Comparison of ENCODE assay signal across 8 cellular contexts in the genomic region with DNA sequence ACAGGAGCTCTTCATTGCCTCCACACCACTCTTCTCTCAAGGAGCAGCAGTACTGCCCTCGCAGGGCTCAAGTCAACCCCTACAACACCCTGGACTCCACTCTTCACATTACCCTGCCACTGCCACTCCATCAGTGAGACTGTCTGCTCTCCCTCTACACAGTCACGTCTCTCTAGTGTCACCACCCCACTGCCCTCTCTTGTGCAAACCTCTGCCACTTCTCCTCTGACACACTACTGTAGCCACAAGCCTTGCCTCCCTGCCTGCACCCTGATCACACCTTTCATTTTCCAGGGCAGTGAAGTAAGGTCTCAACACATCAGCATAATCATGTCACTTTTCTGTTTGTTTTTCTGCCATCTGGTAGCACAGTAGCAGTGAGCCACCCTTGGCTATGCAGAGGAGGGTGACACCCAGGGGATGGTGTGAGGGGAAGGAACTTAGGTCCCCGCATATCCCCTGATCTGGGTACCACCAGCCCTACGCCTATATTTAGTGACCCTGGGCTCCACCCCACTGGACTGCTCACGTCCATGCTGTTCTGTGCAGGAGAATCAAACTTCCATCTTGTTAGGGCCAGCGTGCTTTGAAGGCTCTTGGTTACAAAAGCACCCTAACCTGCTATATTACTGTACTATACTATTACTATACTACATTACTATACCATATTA. TPM values are rescaled to one million over a fixed set of nuclear protein-coding genes. Genes with fewer than 3 reads are reported as not detected.
DNase-seq lines count a peak whose midpoint lies in the region; ATAC-seq, FAIRE-seq and TF ChIP-seq lines count a peak whose summit lies in the region.

No MANE protein-coding gene starts in this region.

- H3K9me3 ChIP-seq in RWPE2 (ENCODE audit: severe bottlenecking) (no peaks in the 10 kb centered on the region), endothelial cell of umbilical vein (replicated peaks; ENCODE audit: control insufficient read depth, insufficient read depth, low read length) (no peaks in the 10 kb centered on the region), skeletal muscle satellite cell (replicated peaks; ENCODE audit: low read length) (no peaks in the 10 kb centered on the region)

- H2AFZ ChIP-seq in endothelial cell of umbilical vein (ENCODE audit: low read depth, low read length) = no peak overlapping the region

- H3K27me3 ChIP-seq in RWPE2 (ENCODE audit: insufficient read depth, poor library complexity, severe bottlenecking) = no peaks in the 10 kb centered on the region
- no peaks in the 10 kb centered on the region for H3K27me3 ChIP-seq in endothelial cell of umbilical vein (ENCODE audit: control insufficient read depth in 2 of 2, insufficient read depth in 2 of 2, low read length in 2 of 2)
- no peaks in the 10 kb centered on the region for H3K27me3 ChIP-seq in skeletal muscle satellite cell (ENCODE audit: control insufficient read depth, insufficient read depth, low read length)

- FAIRE-seq in GM12891 (lab: Jason Lieb, UNC) = peak; percentile 56
- no peak for FAIRE-seq in endothelial cell of umbilical vein (lab: Jason Lieb, UNC)

- ATAC-seq in RWPE2 (ENCODE audit: low read depth) (no peak), HG03469 (IDR thresholded peaks at IDR 0.05; ENCODE audit: unreplicated experiment) (no peak), HG02678 (IDR thresholded peaks at IDR 0.05; ENCODE audit: unreplicated experiment) (no peak)

- intact Hi-C loops in endothelial cell of umbilical vein (cut with micrococcal nuclease) = no loop called here

- H3K4me3 ChIP-seq in RWPE2 (ENCODE audit: severe bottlenecking) = peak overlapping the region; percentile 46
- peak overlapping the region in 1 of 3 experiments; percentile 73 for H3K4me3 ChIP-seq in endothelial cell of umbilical vein (replicated peaks in 1 of 3; ENCODE audit: insufficient read depth in 1 of 3, low read depth in 1 of 3, low read length in 3 of 3)
- H3K4me3 ChIP-seq in skeletal muscle satellite cell (ENCODE audit: low read length) = peak overlapping the region; percentile 79

- POLR2A ChIA-PET in endothelial cell of umbilical vein (lab: Charles Lee) (interaction anchor here (2.9 kb wide), 1 partner anchor 28 kb away, joined by 24 read pairs; the partner anchor contains the start of gene GLRX3), RWPE1 (lab: Yijun Ruan, JAX; ENCODE audit: low non-redundant PET) (interaction anchor here (0.6 to 2.5 kb wide), 4 partner anchors 28 to 245 kb away, joined by 3 to 42 read pairs (median 4); partner anchors contain the start of gene GLRX3)

- H3K79me2 ChIP-seq in endothelial cell of umbilical vein (ENCODE audit: control insufficient read depth, insufficient read depth, low read length) = peaks cover 1% of the 10 kb centered on the region

- no peaks in the 10 kb centered on the region for H3K36me3 ChIP-seq in RWPE2 (ENCODE audit: low read depth)
- H3K36me3 ChIP-seq in endothelial cell of umbilical vein (ENCODE audit: control insufficient read depth in 2 of 2, extremely low read depth in 1 of 2, insufficient read depth in 2 of 2, low read length in 2 of 2) = no peaks in the 10 kb centered on the region
- no peaks in the 10 kb centered on the region for H3K36me3 ChIP-seq in skeletal muscle satellite cell (ENCODE audit: insufficient read depth, low read length)

- in situ Hi-C loops in KBM-7 (cut with MboI; ENCODE audit: low pct_unique_long_range_greater_than_20kb, low sequenced_read_pairs) = no loop called here

- DNase-seq in GM12891 (ENCODE audit: insufficient read length, low spot score) = no peak
- DNase-seq in RWPE2 (ENCODE audit: low spot score) = no peak
- DNase-seq in endothelial cell of umbilical vein (ENCODE audit: low read depth, low spot score) = no peak
- DNase-seq in KBM-7 = no peak
- DNase-seq in RWPE1 (ENCODE audit: low spot score) = no peak

- H3K9me1 ChIP-seq in endothelial cell of umbilical vein (replicated peaks; ENCODE audit: control insufficient read depth, extremely low read depth, insufficient read depth, low read length) = no peaks in the 10 kb centered on the region

- TF ChIP-seq CTCF in RWPE2 (IDR thresholded peaks at IDR 0.05; ENCODE audit: poor library complexity, severe bottlenecking) = no peak
- no peak for TF ChIP-seq CTCF in endothelial cell of umbilical vein (IDR thresholded peaks at IDR 0.05; ENCODE audit: extremely low read depth in 1 of 2, insufficient read depth in 1 of 2, low read depth in 1 of 2, low read length in 2 of 2)
- TF ChIP-seq CTCF in RWPE1 (conservative IDR thresholded peaks at IDR 0.05; ENCODE audit: low read depth) = no peak

- TF ChIP-seq POLR2A in GM12891 (IDR thresholded peaks at IDR 0.05; ENCODE audit: low read depth, low read length) (no peak), endothelial cell of umbilical vein (IDR thresholded peaks at IDR 0.05; ENCODE audit: low read depth, low read length) (no peak)

- peaks cover 6% of the 10 kb centered on the region for H3K4me1 ChIP-seq in RWPE2 (ENCODE audit: insufficient read depth, poor library complexity, severe bottlenecking)
- H3K4me1 ChIP-seq in endothelial cell of umbilical vein (ENCODE audit: control insufficient read depth, extremely low read depth, insufficient read depth, low read length) = peaks cover 13% of the 10 kb centered on the region
- H3K4me1 ChIP-seq in skeletal muscle satellite cell (ENCODE audit: control insufficient read depth, insufficient read depth, low read length) = peaks cover 7% of the 10 kb centered on the region

- CTCF ChIA-PET in endothelial cell of umbilical vein (lab: Charles Lee) = interaction anchor here (0.6 to 3.6 kb wide), 22 partner anchors 9 to 1931 kb away, joined by 3 to 46 read pairs (median 4); partner anchors contain the start of genes GLRX3 and MGMT
- CTCF ChIA-PET in RWPE1 (lab: Yijun Ruan, JAX) = interaction anchor here (0.5 to 1.6 kb wide), 13 partner anchors 10 to 1097 kb away, joined by 3 to 7 read pairs (median 3); partner anchors contain the start of gene GLRX3

- peak overlapping the region; percentile 70 for H3K4me2 ChIP-seq in endothelial cell of umbilical vein (ENCODE audit: insufficient read depth, low read length)
- H3K4me2 ChIP-seq in skeletal muscle satellite cell (ENCODE audit: low read length) = peak overlapping the region; percentile 92

- no peak overlapping the region for H3K9ac ChIP-seq in endothelial cell of umbilical vein (replicated peaks; ENCODE audit: extremely low read depth, insufficient read depth, low read length)
- H3K9ac ChIP-seq in skeletal muscle satellite cell (ENCODE audit: low read depth, low read length) = peak overlapping the region; percentile 88

- dilution Hi-C loops in endothelial cell of umbilical vein (cut with MboI; ENCODE audit: extremely low pct_ligation_motif_present, low sequenced_read_pairs) = no loop called here

- no peaks in the 10 kb centered on the region for H4K20me1 ChIP-seq in endothelial cell of umbilical vein (replicated peaks; ENCODE audit: control insufficient read depth, extremely low read depth, insufficient read depth, low read length)

- no TSS peak for BruUV-seq in endothelial cell of umbilical vein (replicated peaks; lab: Mats Ljungman, UMichigan)

- H3K27ac ChIP-seq in RWPE2 (ENCODE audit: poor library complexity, severe bottlenecking) = peak overlapping the region; percentile 64
- no peak overlapping the region for H3K27ac ChIP-seq in endothelial cell of umbilical vein (ENCODE audit: insufficient read depth, low read depth, low read length)
- no peak overlapping the region for H3K27ac ChIP-seq in RWPE1

TF ChIP-seq in GM12891, 5 proteins besides CTCF, POLR2A, EP300 and RAD21:
- TF ChIP-seq PAX5 (IDR thresholded peaks at IDR 0.05; ENCODE audit: insufficient read depth, low read length, severe bottlenecking) = no peak
- no peak for TF ChIP-seq POLR2AphosphoS5 (IDR thresholded peaks at IDR 0.05; ENCODE audit: low read depth, low read length)
- TF ChIP-seq SPI1 (IDR thresholded peaks at IDR 0.05; ENCODE audit: low read depth, low read length) = no peak
- no peak for TF ChIP-seq POU2F2 (IDR thresholded peaks at IDR 0.05; ENCODE audit: low read depth, low read length)
- TF ChIP-seq TAF1 (IDR thresholded peaks at IDR 0.05; ENCODE audit: low read depth, low read length) = no peak

TF ChIP-seq in endothelial cell of umbilical vein, 7 proteins besides CTCF, POLR2A, EP300 and RAD21:
- TF ChIP-seq MAX (IDR thresholded peaks at IDR 0.05; ENCODE audit: insufficient read depth, insufficient read length) = no peak
- TF ChIP-seq JUN (IDR thresholded peaks at IDR 0.05; ENCODE audit: borderline replicate concordance, insufficient read depth, insufficient read length, low read depth) = no peak
- TF ChIP-seq POLR2AphosphoS5 (IDR thresholded peaks at IDR 0.05; ENCODE audit: insufficient read depth, low read depth, low read length) = no peak
- TF ChIP-seq GATA2 (IDR thresholded peaks at IDR 0.05; ENCODE audit: insufficient read depth, insufficient read length, low read depth, low read length) = no peak
- TF ChIP-seq FOS (IDR thresholded peaks at IDR 0.05; ENCODE audit: borderline replicate concordance, insufficient read depth, low read length) = no peak

RNA-seq across cellular contexts. Expression of gene C10orf143, which starts 1.6 kb away (rescaled TPM):
- polyA plus RNA-seq in GM12891 (2012; ENCODE audit: low read depth, missing spikeins) = 3.1 TPM
- total RNA-seq in endothelial cell of umbilical vein = 0.44 and 0.92 TPM in 2 replicates
- 0.26 and 0.53 TPM in 2 replicates for polyA plus RNA-seq in endothelial cell of umbilical vein
- 0.50 and 0.55 TPM in 2 replicates for polyA plus RNA-seq in endothelial cell of umbilical vein (2011; cell fraction: cytosol; rRNA removed)
- polyA plus RNA-seq in endothelial cell of umbilical vein (2011; cell fraction: nucleus; rRNA removed) = 0.58 and 0.71 TPM in 2 replicates
- polyA plus RNA-seq in endothelial cell of umbilical vein (2012) = 0.83 and 0.88 TPM in 2 replicates
- polyA minus RNA-seq in endothelial cell of umbilical vein = 0.45 TPM in 1 of 2 replicates, not detected in the other
- polyA minus RNA-seq in endothelial cell of umbilical vein (2011; cell fraction: cytosol; rRNA and poly(A)+ RNA removed) = not detected
- polyA minus RNA-seq in endothelial cell of umbilical vein (2011; cell fraction: nucleus; rRNA and poly(A)+ RNA removed) = not detected in 2 replicates
- 0.76 and 0.87 TPM in 2 replicates for total RNA-seq in skeletal muscle satellite cell (2012; rRNA removed)

RNA-seq across cellular contexts. Expression of gene GLRX3, which starts 27.1 kb away (rescaled TPM):
- polyA plus RNA-seq in GM12891 (2012; ENCODE audit: low read depth, missing spikeins) = 106 TPM
- 132 and 137 TPM in 2 replicates for total RNA-seq in endothelial cell of umbilical vein
- polyA plus RNA-seq in endothelial cell of umbilical vein = 57.0 and 71.6 TPM in 2 replicates
- 99.3 and 117 TPM in 2 replicates for polyA plus RNA-seq in endothelial cell of umbilical vein (2011; cell fraction: cytosol; rRNA removed)
- polyA plus RNA-seq in endothelial cell of umbilical vein (2011; cell fraction: nucleus; rRNA removed) = 53.5 and 54.2 TPM in 2 replicates
- polyA plus RNA-seq in endothelial cell of umbilical vein (2012) = 151 and 198 TPM in 2 replicates
- polyA minus RNA-seq in endothelial cell of umbilical vein = 21.7 and 22.4 TPM in 2 replicates
- 31.9 TPM for polyA minus RNA-seq in endothelial cell of umbilical vein (2011; cell fraction: cytosol; rRNA and poly(A)+ RNA removed)
- 21.2 and 30.2 TPM in 2 replicates for polyA minus RNA-seq in endothelial cell of umbilical vein (2011; cell fraction: nucleus; rRNA and poly(A)+ RNA removed)
- 142 and 162 TPM in 2 replicates for total RNA-seq in skeletal muscle satellite cell (2012; rRNA removed)
